ENCODE assay signal across 8 cellular contexts in the genomic region with DNA sequence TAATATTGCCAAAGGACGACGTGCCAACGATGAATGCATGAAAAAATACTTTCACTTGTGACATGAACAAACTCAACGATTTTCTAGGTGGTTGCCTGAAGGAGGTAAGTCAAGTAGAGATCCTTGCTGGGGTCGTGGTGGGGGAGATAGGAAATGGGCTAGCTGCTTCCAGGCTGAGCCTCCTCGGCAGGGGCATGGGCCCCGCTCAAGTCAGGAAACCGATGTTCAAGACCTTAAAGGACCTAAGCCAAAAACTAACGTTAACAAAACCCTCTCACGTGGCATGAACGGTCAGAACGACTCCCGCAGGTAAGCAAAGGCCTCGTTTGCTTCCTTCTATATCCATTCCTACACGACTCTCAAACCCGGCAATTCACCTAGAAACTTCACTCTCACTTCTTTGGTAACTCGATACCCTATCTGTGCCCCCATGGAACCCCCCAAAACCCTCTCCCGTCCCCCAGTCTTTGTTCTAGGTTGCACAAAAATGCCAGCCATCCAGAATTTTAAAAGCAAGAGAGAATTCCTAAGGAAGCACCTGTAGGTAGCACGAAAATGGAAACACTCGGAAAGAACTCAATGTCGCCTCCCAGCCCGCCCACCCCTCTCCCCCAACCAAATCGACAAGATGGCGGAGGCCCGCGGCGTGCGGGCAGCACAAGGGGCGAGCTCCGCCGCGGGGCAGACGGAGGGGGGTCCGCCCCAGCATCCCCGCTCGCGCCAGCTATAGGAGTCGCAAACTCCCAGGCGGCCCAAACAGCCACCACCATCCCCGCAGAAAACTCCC. TPM values are rescaled to one million over a fixed set of nuclear protein-coding genes. Genes with fewer than 3 reads are reported as not detected.
DNase-seq lines count a peak whose midpoint lies in the region; ATAC-seq and TF ChIP-seq lines count a peak whose summit lies in the region.

No MANE protein-coding gene starts in this region.

- ATAC-seq in heart right ventricle (peak in 6 of 8 donors; percentile 1 to 35 (median 2)), gastrocnemius medialis (peak; percentile 4), GM19035 (IDR thresholded peaks at IDR 0.05; ENCODE audit: unreplicated experiment) (no peak)

- DNase-seq in activated CD4-positive, alpha-beta T cell treated with anti-CD3 and anti-CD28 coated beads for 48 hours: peak; percentile 61
- DNase-seq in activated CD4-positive, alpha-beta T cell treated with anti-CD3 and anti-CD28 coated beads, Interleukin-2, amount 50 U/mL, for 1 hour: no peak
- DNase-seq in NB4 (ENCODE audit: low read depth): peak; percentile 54
- DNase-seq in activated T-helper 2 cell treated with anti-CD3 and anti-CD28 coated beads, Interferon-gamma antibody, Interleukin-2, Interleukin-4, amounts not matched to agents 10 μg/mL and 5 μg/mL and 100 μg/mL, durations not matched to agents 14 hours and 24 hours and 36 hours (ENCODE audit: low spot score): no peak
- DNase-seq in heart right ventricle: peak in 1 of 2 donors; percentile 27
- no peak for DNase-seq in gastrocnemius medialis
- no peak for DNase-seq in AG08395 (ENCODE audit: low spot score)

- TF ChIP-seq POLR2A in NB4 (IDR thresholded peaks at IDR 0.05; ENCODE audit: extremely low read depth, insufficient read length): no peak
- TF ChIP-seq POLR2A in gastrocnemius medialis (IDR thresholded peaks at IDR 0.05): no peak

- 0 to 1% methylated on average over 40 of the region's 40 CpGs for WGBS in heart right ventricle, 2 donors

- no peaks in the 10 kb centered on the region for H3K9me3 Mint-ChIP-seq in activated T-helper 2 cell treated with anti-CD3 and anti-CD28 coated beads, Interferon-gamma antibody, Interleukin-2, Interleukin-4, amounts not matched to agents 10 μg/mL and 5 μg/mL and 100 μg/mL, durations not matched to agents 14 hours and 24 hours and 36 hours

- H3K27me3 ChIP-seq in heart right ventricle (no peaks in the 10 kb centered on the region), gastrocnemius medialis (no peaks in the 10 kb centered on the region)

- peaks cover 49% of the 10 kb centered on the region for H3K36me3 Mint-ChIP-seq in activated T-helper 2 cell treated with anti-CD3 and anti-CD28 coated beads, Interferon-gamma antibody, Interleukin-2, Interleukin-4, amounts not matched to agents 10 μg/mL and 5 μg/mL and 100 μg/mL, durations not matched to agents 14 hours and 24 hours and 36 hours (ENCODE audit: low read depth)

- H3K4me1 ChIP-seq in heart right ventricle (peaks cover 7 to 26% (median 22%) of the 10 kb centered on the region in 9 donors), gastrocnemius medialis (peaks cover 15 to 23% of the 10 kb centered on the region in 2 donors)

- H3K4me3 Mint-ChIP-seq in activated T-helper 2 cell treated with anti-CD3 and anti-CD28 coated beads, Interferon-gamma antibody, Interleukin-2, Interleukin-4, amounts not matched to agents 10 μg/mL and 5 μg/mL and 100 μg/mL, durations not matched to agents 14 hours and 24 hours and 36 hours (ENCODE audit: low read depth): peak overlapping the region; percentile 97

- peak overlapping the region; percentile 91 to 99 (median 96) for H3K27ac ChIP-seq in heart right ventricle
- H3K27ac ChIP-seq in gastrocnemius medialis: peak overlapping the region; percentile 92 to 100 (median 94)

- H3K4me3 ChIP-seq in NB4 (ENCODE audit: low read depth, low read length): peak overlapping the region; percentile 91
- H3K4me3 ChIP-seq in heart right ventricle: peak overlapping the region; percentile 69 to 99 (median 82)
- peak overlapping the region; percentile 82 to 100 (median 84) for H3K4me3 ChIP-seq in gastrocnemius medialis

- intact Hi-C loops in activated T-helper 2 cell treated with anti-CD3 and anti-CD28 coated beads, Interferon-gamma antibody, Interleukin-2, Interleukin-4, amounts not matched to agents 10 μg/mL and 5 μg/mL and 100 μg/mL, durations not matched to agents 14 hours and 24 hours and 36 hours (cut with micrococcal nuclease): loop anchor here (1.0 to 10.0 kb wide), 4 partner anchors 13 to 289 kb away; partner anchors contain the start of genes ASPDH and JOSD2
- intact Hi-C loops in heart right ventricle (cut with DNase I): loop anchor here in 1 of 10 donors (10.0 kb wide), 1 partner anchor 289 kb away; the partner anchor contains the start of genes ASPDH and JOSD2
- intact Hi-C loops in gastrocnemius medialis (cut with DNase I; ENCODE audit: low total_unique reads): loop anchor here (1.0 to 10.0 kb wide), 7 partner anchors 80 to 1352 kb away; partner anchors contain the start of genes ALDH16A1, ASPDH, CTU1 and ETFB

- in situ Hi-C loops in gastrocnemius medialis (cut with MboI; ENCODE audit: low sequenced_read_pairs in 4 of 4): no loop called here

- H3K27me3 Mint-ChIP-seq in activated T-helper 2 cell treated with anti-CD3 and anti-CD28 coated beads, Interferon-gamma antibody, Interleukin-2, Interleukin-4, amounts not matched to agents 10 μg/mL and 5 μg/mL and 100 μg/mL, durations not matched to agents 14 hours and 24 hours and 36 hours (ENCODE audit: low read depth): no peaks in the 10 kb centered on the region

- H3K4me1 Mint-ChIP-seq in activated T-helper 2 cell treated with anti-CD3 and anti-CD28 coated beads, Interferon-gamma antibody, Interleukin-2, Interleukin-4, amounts not matched to agents 10 μg/mL and 5 μg/mL and 100 μg/mL, durations not matched to agents 14 hours and 24 hours and 36 hours (ENCODE audit: low read depth): peaks cover 18% of the 10 kb centered on the region

- no peaks in the 10 kb centered on the region for H3K9me3 ChIP-seq in heart right ventricle
- H3K9me3 ChIP-seq in gastrocnemius medialis: no peaks in the 10 kb centered on the region

- TF ChIP-seq CTCF in NB4 (IDR thresholded peaks at IDR 0.05; ENCODE audit: low read depth, low read length) (no peak), heart right ventricle (IDR thresholded peaks at IDR 0.05) (no peak), gastrocnemius medialis (IDR thresholded peaks at IDR 0.05 in 4 of 5, conservative IDR thresholded peaks at IDR 0.05 in 1 of 5) (no peak)

- H3K27ac Mint-ChIP-seq in activated T-helper 2 cell treated with anti-CD3 and anti-CD28 coated beads, Interferon-gamma antibody, Interleukin-2, Interleukin-4, amounts not matched to agents 10 μg/mL and 5 μg/mL and 100 μg/mL, durations not matched to agents 14 hours and 24 hours and 36 hours: peak overlapping the region; percentile 96

- H3K36me3 ChIP-seq in heart right ventricle (peaks cover 0 to 35% (median 5%) of the 10 kb centered on the region in 9 donors), gastrocnemius medialis (peaks cover 0 to 6% of the 10 kb centered on the region in 2 donors)

RNA-seq across cellular contexts. Expression of gene ACP4, which starts 13.6 kb away (rescaled TPM):
- total RNA-seq in activated T-helper 2 cell treated with anti-CD3 and anti-CD28 coated beads, Interferon-gamma antibody, Interleukin-2, Interleukin-4, amounts not matched to agents 10 μg/mL and 5 μg/mL and 100 μg/mL, durations not matched to agents 14 hours and 24 hours and 36 hours: not detected in 2 replicates
- not detected for total RNA-seq in heart right ventricle
- not detected for polyA plus RNA-seq in heart right ventricle
- not detected for total RNA-seq in gastrocnemius medialis

RNA-seq across cellular contexts. Expression of gene KLK1, which starts 19.8 kb away (rescaled TPM):
- total RNA-seq in activated T-helper 2 cell treated with anti-CD3 and anti-CD28 coated beads, Interferon-gamma antibody, Interleukin-2, Interleukin-4, amounts not matched to agents 10 μg/mL and 5 μg/mL and 100 μg/mL, durations not matched to agents 14 hours and 24 hours and 36 hours: 3.0 and 3.5 TPM in 2 replicates
- total RNA-seq in heart right ventricle (under 1 TPM in 6 of 10 donors, not detected in 4; 0.42 to 0.85 (median 0.64) TPM), gastrocnemius medialis (under 1 TPM in 1 of 4 donors, not detected in 3; 0.41 TPM)
- polyA plus RNA-seq in heart right ventricle: under 1 TPM; 0.39 to 0.80 TPM

RNA-seq across cellular contexts. Expression of gene KLK15, which starts 29.5 kb away (rescaled TPM):
- not detected in 2 replicates for total RNA-seq in activated T-helper 2 cell treated with anti-CD3 and anti-CD28 coated beads, Interferon-gamma antibody, Interleukin-2, Interleukin-4, amounts not matched to agents 10 μg/mL and 5 μg/mL and 100 μg/mL, durations not matched to agents 14 hours and 24 hours and 36 hours
- not detected for total RNA-seq in heart right ventricle
- polyA plus RNA-seq in heart right ventricle: not detected
- total RNA-seq in gastrocnemius medialis: not detected

RNA-seq across cellular contexts. Expression of gene GPR32, which starts 33.6 kb away (rescaled TPM):
- not detected in 2 replicates for total RNA-seq in activated T-helper 2 cell treated with anti-CD3 and anti-CD28 coated beads, Interferon-gamma antibody, Interleukin-2, Interleukin-4, amounts not matched to agents 10 μg/mL and 5 μg/mL and 100 μg/mL, durations not matched to agents 14 hours and 24 hours and 36 hours
- total RNA-seq in heart right ventricle: not detected
- not detected for polyA plus RNA-seq in heart right ventricle
- not detected for total RNA-seq in gastrocnemius medialis

RNA-seq across cellular contexts. Expression of gene KLK3, which starts 50.9 kb away (rescaled TPM):
- not detected in 2 replicates for total RNA-seq in activated T-helper 2 cell treated with anti-CD3 and anti-CD28 coated beads, Interferon-gamma antibody, Interleukin-2, Interleukin-4, amounts not matched to agents 10 μg/mL and 5 μg/mL and 100 μg/mL, durations not matched to agents 14 hours and 24 hours and 36 hours
- not detected for total RNA-seq in heart right ventricle
- not detected for polyA plus RNA-seq in heart right ventricle
- not detected for total RNA-seq in gastrocnemius medialis

Comparison
In these comparisons a context has a peak if more than half of its experiments do, and no peak if none do; other contexts are left out.
1. DNase-seq: peak in activated CD4-positive, alpha-beta T cell treated with anti-CD3 and anti-CD28 coated beads for 48 hours (single experiment) and NB4 (single experiment); none in activated CD4-positive, alpha-beta T cell treated with anti-CD3 and anti-CD28 coated beads, Interleukin-2, amount 50 U/mL, for 1 hour (single experiment), activated T-helper 2 cell treated with anti-CD3 and anti-CD28 coated beads, Interferon-gamma antibody, Interleukin-2, Interleukin-4, amounts not matched to agents 10 μg/mL and 5 μg/mL and 100 μg/mL, durations not matched to agents 14 hours and 24 hours and 36 hours (single experiment), gastrocnemius medialis (0 of 2) and AG08395 (single experiment).
2. Peak in every context shown above with its lines, with median percentiles within 50 percentile points of each other: H3K4me3 ChIP-seq.